Comparison of ENCODE assay signal across 28 cellular contexts in the genomic region with DNA sequence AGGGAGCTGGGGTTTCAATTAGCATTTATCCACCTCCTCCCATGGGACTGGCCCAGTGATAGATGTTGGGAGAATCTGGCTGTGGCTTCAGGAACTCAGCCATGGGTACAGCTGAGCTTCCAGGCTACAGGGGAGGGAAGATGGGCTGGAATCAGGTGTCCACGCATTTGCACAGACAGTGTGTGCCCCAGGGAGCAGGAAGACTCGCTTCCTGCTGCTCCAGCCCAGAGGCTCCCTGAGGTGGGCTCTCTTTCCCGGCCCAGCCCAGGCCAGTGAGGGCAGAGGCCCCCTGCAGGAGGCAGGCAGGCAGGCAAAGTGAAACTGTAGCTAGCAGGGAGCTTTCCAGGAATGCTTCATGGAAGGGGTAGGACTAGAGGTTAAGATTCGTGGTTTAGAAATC. TPM values are rescaled to one million over a fixed set of nuclear protein-coding genes. Genes with fewer than 3 reads are reported as not detected.
DNase-seq lines count a peak whose midpoint lies in the region; ATAC-seq, FAIRE-seq and TF ChIP-seq lines count a peak whose summit lies in the region.
"Had no signal": no experiment of that assay in that cellular context is flagged by ENCODE, and none has a peak within 500 bp of the region (broad histone marks: within the 10 kb centered on the region; RNA-seq: fewer than 3 reads in every experiment).

No MANE protein-coding gene starts in this region.

- TF ChIP-seq POLR2A in HepG2 (IDR thresholded peaks at IDR 0.05; ENCODE audit: insufficient read depth in 1 of 2, low read depth in 2 of 2, low read length in 2 of 2) = no peak
- no peak for TF ChIP-seq POLR2A in right lobe of liver (IDR thresholded peaks at IDR 0.05)

- BruUV-seq in HepG2 (replicated peaks; lab: Mats Ljungman, UMichigan) = no TSS peak

- H3K4me3 ChIP-seq in HepG2 (replicated peaks in 1 of 3; ENCODE audit: insufficient read depth in 1 of 3, low read depth in 2 of 3, low read length in 3 of 3) (no peak overlapping the region), right lobe of liver (no peak overlapping the region), MM.1S (ENCODE audit: low read length) (no peak overlapping the region)
- H3K4me3 ChIP-seq: ascending aorta, BLaER1, smooth muscle cell had no signal

- intact Hi-C loops in HepG2 (cut with micrococcal nuclease; ENCODE audit: unreplicated experiment) (loop anchor here (1.0 kb wide), 1 partner anchor 47 kb away; no protein-coding TSS in a partner anchor), right lobe of liver (cut with DNase I) (no loop called here)

- H3K27ac Mint-ChIP-seq in chondrocyte (ENCODE audit: unreplicated experiment) = no peak overlapping the region
- H3K27ac Mint-ChIP-seq: activated naive CD8-positive, alpha-beta T cell had no signal

- no peak for DNase-seq in HepG2 (ENCODE audit: low spot score)
- no peak for DNase-seq in right lobe of liver
- no peak for DNase-seq in chondrocyte (ENCODE audit: low spot score)
- DNase-seq in myocyte (ENCODE audit: low read depth) = peak; percentile 75
- no peak for DNase-seq in kidney glomerular epithelial cell (lab: John Stamatoyannopoulos, UW)
- no peak for DNase-seq in T-helper 9 cell
- DNase-seq in MM.1S = no peak
- DNase-seq in NCI-H2107 treated with DMSO at 0.1 percent for 48 hours (lab: John Stamatoyannopoulos, UW; ENCODE audit: unreplicated experiment) = no peak
- DNase-seq: 8988T; activated CD4-positive, alpha-beta T cell treated with anti-CD3 and anti-CD28 coated beads, Interleukin-2, amount 50 U/mL, for 1 hour; cerebellar nuclear complex; COR-L47; DMS79; foreskin keratinocyte; NCI-H1092; NCI-H2029 treated with DMSO at 0.1 percent for 48 hours; NCI-H345; NCI-H774; stimulated activated CD4-positive, alpha-beta T cell treated with anti-CD3 and anti-CD28 coated beads, Interleukin-2, amount 100 ng/mL, for 24 hours; trophoblast cell had no signal

- H3K4me1 ChIP-seq in HepG2 (ENCODE audit: insufficient read depth, low read length) (no peaks in the 10 kb centered on the region), right lobe of liver (peaks cover 0 to 7% (median 0%) of the 10 kb centered on the region in 4 donors), MM.1S (ENCODE audit: low read length) (no peaks in the 10 kb centered on the region)
- H3K4me1 ChIP-seq: ascending aorta, foreskin keratinocyte had no signal

- in situ Hi-C loops in HepG2 (cut with HindIII; ENCODE audit: extremely low pct_ligation_motif_present, low pct_unique_long_range_greater_than_20kb) = no loop called here

- H4K20me1 ChIP-seq in HepG2 (ENCODE audit: insufficient read depth, low read length) (no peaks in the 10 kb centered on the region), MM.1S (ENCODE audit: insufficient read depth, low read length) (no peaks in the 10 kb centered on the region)
- H4K20me1 ChIP-seq: BLaER1 had no signal

- TF ChIP-seq CTCF in HepG2 (CRISPR knock-in tag; IDR thresholded peaks at IDR 0.05) = peak; percentile 48
- TF ChIP-seq CTCF in right lobe of liver (IDR thresholded peaks at IDR 0.05) = no peak
- peak; percentile 42 for TF ChIP-seq CTCF in chondrocyte (IDR thresholded peaks at IDR 0.05)
- no peak for TF ChIP-seq CTCF in MM.1S (IDR thresholded peaks at IDR 0.05; ENCODE audit: low read length)

- H3K4me2 ChIP-seq in HepG2 (ENCODE audit: low read depth, low read length) (peak overlapping the region; percentile 14; the same call in 1 of the 2 replicates), MM.1S (ENCODE audit: low read depth, low read length) (no peak overlapping the region)
- H3K4me2 ChIP-seq: BLaER1, smooth muscle cell had no signal

- no peak for FAIRE-seq in HepG2 (lab: Jason Lieb, UNC)
- FAIRE-seq: H54 had no signal

- H3K9me3 ChIP-seq in HepG2 (ENCODE audit: low read length) (no peaks in the 10 kb centered on the region), right lobe of liver (no peaks in the 10 kb centered on the region), MM.1S (replicated peaks; ENCODE audit: insufficient read depth, low read length) (no peaks in the 10 kb centered on the region)
- H3K9me3 ChIP-seq: ascending aorta had no signal

- POLR2A ChIA-PET in HepG2 (lab: Yijun Ruan, JAX) = no interaction called here

- H2AFZ ChIP-seq in HepG2 (ENCODE audit: low read length) (no peak overlapping the region), MM.1S (ENCODE audit: low read length) (no peak overlapping the region)

- no peaks in the 10 kb centered on the region for H3K27me3 Mint-ChIP-seq in chondrocyte (ENCODE audit: low read depth)
- H3K27me3 Mint-ChIP-seq: activated naive CD8-positive, alpha-beta T cell had no signal

- H3K36me3 ChIP-seq in HepG2 (replicated peaks in 1 of 2; ENCODE audit: control insufficient read depth in 1 of 2, insufficient read depth in 2 of 2, low read length in 2 of 2) = no peaks in the 10 kb centered on the region
- no peaks in the 10 kb centered on the region for H3K36me3 ChIP-seq in right lobe of liver
- H3K36me3 ChIP-seq in MM.1S (replicated peaks; ENCODE audit: insufficient read depth, low read length) = no peaks in the 10 kb centered on the region
- H3K36me3 ChIP-seq: ascending aorta, BLaER1 had no signal

- no peak overlapping the region for H3K9ac ChIP-seq in HepG2 (ENCODE audit: insufficient read depth, low read depth, low read length)
- H3K9ac ChIP-seq in MM.1S (ENCODE audit: low read length) = no peak overlapping the region
- H3K9ac ChIP-seq: BLaER1 had no signal

- no peak for TF ChIP-seq RAD21 in HepG2 (CRISPR knock-in tag; IDR thresholded peaks at IDR 0.05)

- no peaks in the 10 kb centered on the region for H3K9me3 Mint-ChIP-seq in chondrocyte (ENCODE audit: low read depth)

- no peaks in the 10 kb centered on the region for H3F3A ChIP-seq in MM.1S (ENCODE audit: insufficient read depth, low read length)

- WGBS in HepG2 (ENCODE audit: low lambda C conversion rate) = 10% methylated on average over 4 of the region's 4 CpGs
- 67% methylated on average over 1 of the region's 4 CpGs for WGBS in right lobe of liver (ENCODE audit: insufficient coverage, low coverage, low lambda C conversion rate, missing lambda C conversion rate)

- H3K4me1 Mint-ChIP-seq in chondrocyte (ENCODE audit: low read depth) = peaks cover 12% of the 10 kb centered on the region

- H3K27ac ChIP-seq in HepG2 (ENCODE audit: extremely low read length, insufficient read depth, low read length) (no peak overlapping the region), right lobe of liver (no peak overlapping the region), MM.1S (ENCODE audit: low read length) (no peak overlapping the region)
- H3K27ac ChIP-seq: ascending aorta, BLaER1, foreskin keratinocyte, HL-60 had no signal

- no peak for TF ChIP-seq EP300 in HepG2 (IDR thresholded peaks at IDR 0.05; ENCODE audit: low read depth in 2 of 2, low read length in 2 of 2)
- no peak for TF ChIP-seq EP300 in HepG2 (CRISPR knock-in tag; IDR thresholded peaks at IDR 0.05; ENCODE audit: borderline replicate concordance)

- peaks cover 20% of the 10 kb centered on the region for H3K36me3 Mint-ChIP-seq in chondrocyte (ENCODE audit: low read depth)
- H3K36me3 Mint-ChIP-seq: activated naive CD8-positive, alpha-beta T cell had no signal

- CTCF ChIA-PET in HepG2 (lab: Yijun Ruan, JAX; ENCODE audit: low intra/inter-chr PET ratio, low total read pairs) = no interaction called here

- H3K9me2 ChIP-seq in MM.1S (replicated peaks; ENCODE audit: insufficient read depth, low read length) = no peaks in the 10 kb centered on the region

- H3K27me3 ChIP-seq in HepG2 (ENCODE audit: control insufficient read depth in 1 of 2, insufficient read depth in 2 of 2, low read length in 2 of 2) (peaks cover 2 to 39% of the 10 kb centered on the region in 2 experiments; a peak in 2 of 5 replicates), right lobe of liver (no peaks in the 10 kb centered on the region), MM.1S (replicated peaks; ENCODE audit: insufficient read depth, low read length) (no peaks in the 10 kb centered on the region)
- H3K27me3 ChIP-seq: ascending aorta, BLaER1 had no signal

- ATAC-seq in HepG2 = peak; percentile 87
- no peak for ATAC-seq in right lobe of liver
- ATAC-seq: foreskin keratinocyte, SK-N-SH treated with all-trans-retinoic acid at 6 μM for 48 hours had no signal

- H3K79me2 ChIP-seq in HepG2 (ENCODE audit: insufficient read depth, low read length) = no peaks in the 10 kb centered on the region
- H3K79me2 ChIP-seq in MM.1S (ENCODE audit: low read length) = no peaks in the 10 kb centered on the region

- no peak overlapping the region for H3K4me3 Mint-ChIP-seq in chondrocyte (ENCODE audit: unreplicated experiment)
- H3K4me3 Mint-ChIP-seq: activated naive CD8-positive, alpha-beta T cell had no signal

TF ChIP-seq in HepG2, 621 proteins besides CTCF, POLR2A, EP300 and RAD21 (continues in another document):
- no peak for TF ChIP-seq NR2F2 (IDR thresholded peaks at IDR 0.05; ENCODE audit: borderline replicate concordance, low read depth)
- TF ChIP-seq ZNF317 (CRISPR knock-in tag; IDR thresholded peaks at IDR 0.05) = no peak
- TF ChIP-seq BCL6 (CRISPR knock-in tag; IDR thresholded peaks at IDR 0.05) = peak; percentile 91
- 0 out of 2 replicates have a peak, but pooled peaks have one; percentile 24 for TF ChIP-seq STAG1 (CRISPR knock-in tag; IDR thresholded peaks at IDR 0.05)

RNA-seq across cellular contexts. Expression of gene DYSF, which starts 28.7 kb away (rescaled TPM):
- total RNA-seq in HepG2 (2016; rRNA removed; fragmentation: Illumina TruSeq; extraction: Trizol) (0.15 and 0.17 TPM in 2 replicates), right lobe of liver (10 to 100 TPM; 21.8 to 55.0 (median 32.9) TPM), chondrocyte (83.0 to 115 TPM (median 112 TPM) in 3 replicates), myocyte (114 and 149 TPM in 2 replicates)
- 0.09 TPM in 1 of 2 replicates, not detected in the other for total RNA-seq in HepG2 (2016; cell fraction: cytosol; rRNA removed; fragmentation: Illumina TruSeq; extraction: Trizol; ENCODE audit: low read depth)
- 0.21 and 0.22 TPM in 2 replicates for total RNA-seq in HepG2 (2016; cell fraction: insoluble cytoplasmic fraction; rRNA removed; fragmentation: Illumina TruSeq; extraction: Trizol)
- total RNA-seq in HepG2 (2016; cell fraction: membrane; rRNA removed; fragmentation: Illumina TruSeq; extraction: Trizol) = 0.24 and 0.46 TPM in 2 replicates
- total RNA-seq in HepG2 (2016; cell fraction: nucleus; rRNA removed; fragmentation: Illumina TruSeq; extraction: Trizol) = 0.09 and 0.78 TPM in 2 replicates
- polyA plus RNA-seq in HepG2 (2011; rRNA removed) = 2.4 and 4.5 TPM in 2 replicates
- polyA plus RNA-seq in HepG2 (2011; cell fraction: cytosol; rRNA removed) = 1.8 and 2.1 TPM in 2 replicates
- 4.5 and 8.3 TPM in 2 replicates for polyA plus RNA-seq in HepG2 (2011; cell fraction: nucleus; rRNA removed)
- 6.7 and 10.7 TPM in 2 replicates for polyA plus RNA-seq in HepG2 (2012)
- 0.02 and 0.16 TPM in 2 replicates for polyA plus RNA-seq in HepG2 (2016; cell fraction: cytosol; fragmentation: Illumina TruSeq; extraction: Trizol; ENCODE audit: low read depth)
- 0.29 and 0.50 TPM in 2 replicates for polyA plus RNA-seq in HepG2 (2016; cell fraction: insoluble cytoplasmic fraction; fragmentation: Illumina TruSeq; extraction: Trizol; ENCODE audit: low read depth)
- polyA plus RNA-seq in HepG2 (2016; cell fraction: membrane; fragmentation: Illumina TruSeq; extraction: Trizol; ENCODE audit: low read depth) = 0.08 and 0.21 TPM in 2 replicates
- 0.85 and 1.3 TPM in 2 replicates for polyA plus RNA-seq in HepG2 (2016; cell fraction: nucleus; fragmentation: Illumina TruSeq; extraction: Trizol; ENCODE audit: insufficient read depth, low read depth)
- polyA minus RNA-seq in HepG2 (2011; rRNA and poly(A)+ RNA removed; ENCODE audit: low replicate concordance) = 1.7 and 9.6 TPM in 2 replicates
- 2.0 and 5.3 TPM in 2 replicates for polyA minus RNA-seq in HepG2 (2011; cell fraction: cytosol; rRNA and poly(A)+ RNA removed)
- 5.9 and 8.8 TPM in 2 replicates for polyA minus RNA-seq in HepG2 (2011; cell fraction: nucleus; rRNA and poly(A)+ RNA removed)
- polyA plus RNA-seq in myocyte (2012) = 176 TPM
- total RNA-seq: T-helper 2 cell treated with Interferon-gamma antibody and Interleukin-4, amounts not matched to agents 100 ng/mL and 5 ng/mL, for 36 hours had no signal

Comparison
In these comparisons a context has a peak if more than half of its experiments do, and no peak if none do; other contexts are left out.
1. CTCF ChIP-seq: peak in HepG2 (single experiment) and chondrocyte (single experiment); none in right lobe of liver (0 of 4) and MM.1S (single experiment).
2. RNA of gene DYSF, which starts 28.7 kb away (total RNA-seq): 114 to 149 TPM in myocyte, 83.0 to 115 TPM in chondrocyte and 21.8 to 55.0 TPM in right lobe of liver; 0.09 to 0.78 TPM in HepG2; every median in the first group is over 10 times any median in the second.